ENCODE assay signal across 22 cellular contexts in the genomic region with DNA sequence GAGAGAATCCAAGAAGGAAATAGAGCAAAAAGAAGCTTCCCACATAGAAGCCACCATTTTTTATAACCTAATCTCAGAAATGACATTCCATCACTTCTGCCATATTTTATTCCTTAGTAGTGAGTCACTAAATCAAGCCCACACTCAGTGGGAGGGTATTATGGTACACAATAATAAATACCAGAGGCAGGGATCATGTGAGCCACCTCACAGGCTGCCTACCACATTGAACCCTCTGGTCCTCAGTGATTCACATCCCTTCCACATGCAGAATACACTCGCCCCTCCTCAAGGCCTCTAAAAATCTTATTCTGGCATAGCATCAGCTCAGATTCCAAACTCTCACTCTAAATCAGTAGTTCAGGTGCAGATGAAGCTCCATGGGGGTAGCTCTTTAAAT. TPM values are rescaled to one million over a fixed set of nuclear protein-coding genes. Genes with fewer than 3 reads are reported as not detected.
DNase-seq lines count a peak whose midpoint lies in the region; ATAC-seq, FAIRE-seq and TF ChIP-seq lines count a peak whose summit lies in the region.
"Had no signal": no experiment of that assay in that cellular context is flagged by ENCODE, and none has a peak within 500 bp of the region (broad histone marks: within the 10 kb centered on the region; RNA-seq: fewer than 3 reads in every experiment).

No MANE protein-coding gene starts in this region.

- no peak for FAIRE-seq in RCC 7860 (lab: Jason Lieb, UNC)

- ATAC-seq in GM19328 (IDR thresholded peaks at IDR 0.05; ENCODE audit: unreplicated experiment), result no peak
- ATAC-seq: body of pancreas; CD8-positive, alpha-beta T cell; stimulated activated naive B cell treated with anti-CD40 and anti-IgM and Interleukin-4, amounts not matched to agents 10 μg/mL and 1 μg/mL and 100 μg/mL, for 72 hours; upper lobe of right lung had no signal

- peak; percentile 82 for DNase-seq in Daoy (ENCODE audit: low read depth)
- DNase-seq in RCC 7860 (ENCODE audit: low spot score), result peak; percentile 16
- DNase-seq in epithelial cell of prostate (ENCODE audit: low read depth, low spot score), result peak; percentile 50
- DNase-seq in retinal pigment epithelial cell (ENCODE audit: low read depth), result peak; percentile 39
- DNase-seq in NCI-H146 (lab: John Stamatoyannopoulos, UW), result no peak
- DNase-seq in occipital lobe (lab: John Stamatoyannopoulos, UW), result no peak
- DNase-seq in GM19240 (ENCODE audit: insufficient read length, low spot score), result no peak
- DNase-seq: activated CD4-positive, alpha-beta memory T cell treated with anti-CD3 and anti-CD28 coated beads, Interleukin-2, amount 10 ng/mL, durations not matched to agents 7 days and 5 days; activated effector memory CD4-positive, alpha-beta T cell treated with Interleukin-2 at 50 U/mL for 16 hours; body of pancreas; CD8-positive, alpha-beta T cell; GDM1; GOT3; NCI-H2081 treated with DMSO at 0.1 percent for 48 hours; NCI-H748 treated with DMSO at 0.1 percent for 48 hours; nephron progenitor cell; SHP77; stimulated activated naive B cell treated with anti-CD40 and anti-IgM and Interleukin-4, amounts not matched to agents 10 μg/mL and 1 μg/mL and 100 μg/mL, for 72 hours; upper lobe of right lung had no signal

- no peak overlapping the region for H3K27ac ChIP-seq in epithelial cell of prostate
- H3K27ac ChIP-seq: body of pancreas, right atrium auricular region, upper lobe of right lung had no signal

- TF ChIP-seq CTCF in retinal pigment epithelial cell (conservative IDR thresholded peaks at IDR 0.05; ENCODE audit: low read depth, low read length), result no peak

- H3K4me3 ChIP-seq in retinal pigment epithelial cell (ENCODE audit: low read length), result no peak overlapping the region
- H3K4me3 ChIP-seq: body of pancreas, lung, right atrium auricular region, upper lobe of right lung had no signal

RNA-seq across cellular contexts. Expression of a gene that starts 49.4 kb away (rescaled TPM):
- total RNA-seq in Daoy (2014; rRNA removed; shearing (Covaris generic)), result not detected in 2 replicates
- 1.7 TPM for total RNA-seq in occipital lobe
- total RNA-seq: activated CD4-positive, alpha-beta memory T cell treated with anti-CD3 and anti-CD28 coated beads, Interleukin-2, amount 10 ng/mL, durations not matched to agents 7 days and 5 days; CD8-positive, alpha-beta T cell; right atrium auricular region had no signal

Comparison
In these comparisons a context has a peak if more than half of its experiments do, and no peak if none do; other contexts are left out.
1. DNase-seq: peak in Daoy (single experiment), RCC 7860 (single experiment), epithelial cell of prostate (single experiment) and retinal pigment epithelial cell (single experiment); none in NCI-H146 (single experiment), occipital lobe (single experiment) and GM19240 (single experiment).